ENCODE assay signal across 8 cellular contexts in genomic region chr1:95233737-95234493, GRCh38. TPM values are rescaled to one million over a fixed set of nuclear protein-coding genes. Genes with fewer than 3 reads are reported as not detected.
DNase-seq lines count a peak whose midpoint lies in the region; ATAC-seq and TF ChIP-seq lines count a peak whose summit lies in the region.

RWDD3 (plus strand) TSS chr1:95234210; CDS start chr1:95234231, 21 bp downstream.

- H3K27ac Mint-ChIP-seq in chondrocyte (ENCODE audit: unreplicated experiment) = peak within 1 kb of the TSS; percentile 84

- ATAC-seq in GM19035 (IDR thresholded peaks at IDR 0.05; ENCODE audit: unreplicated experiment) (peak; percentile 96), HG03342 (IDR thresholded peaks at IDR 0.05; ENCODE audit: unreplicated experiment) (peak; percentile 98)

- no peaks in the 10 kb centered on the region for H3K36me3 Mint-ChIP-seq in chondrocyte (ENCODE audit: low read depth)

- no peaks in the 10 kb centered on the region for H3K9me3 ChIP-seq in BE2C

- H3K27me3 ChIP-seq in BE2C = no peaks in the 10 kb centered on the region

- H3K9me3 Mint-ChIP-seq in chondrocyte (ENCODE audit: low read depth) = no peaks in the 10 kb centered on the region

- TF ChIP-seq CTCF in BE2C (IDR thresholded peaks at IDR 0.05; ENCODE audit: low read depth, low read length) (peak; percentile 35), chondrocyte (IDR thresholded peaks at IDR 0.05) (peak; percentile 96)

- peak within 1 kb of the TSS; percentile 88 for H3K4me3 Mint-ChIP-seq in chondrocyte (ENCODE audit: unreplicated experiment)

- H3K36me3 ChIP-seq in BE2C = no peaks in the 10 kb centered on the region

- H3K27me3 Mint-ChIP-seq in chondrocyte (ENCODE audit: low read depth) = peaks cover 4% of the 10 kb centered on the region

- DNase-seq in BE2C = peak; percentile 85
- DNase-seq in NCI-H460 (ENCODE audit: extremely low read depth, low read depth) = peak; percentile 80
- DNase-seq in activated CD4-positive, alpha-beta T cell treated with anti-CD3 and anti-CD28 coated beads for 24 hours (ENCODE audit: low read depth in 2 of 2) = peak; percentile 84 to 89
- peak; percentile 94 for DNase-seq in chondrocyte (ENCODE audit: low spot score)
- peak; percentile 94 for DNase-seq in kidney tubule cell (ENCODE audit: low spot score)
- DNase-seq in stimulated activated CD4-positive, alpha-beta T cell treated with anti-CD3 and anti-CD28 coated beads, Interleukin-1b, Interleukin-23, amount 100 ng/mL, for 24 hours (ENCODE audit: low read depth in 4 of 4, low spot score in 1 of 4) = peak; percentile 84 to 90 (median 87)

- H3K4me1 Mint-ChIP-seq in chondrocyte (ENCODE audit: low read depth) = peaks cover 45% of the 10 kb centered on the region

- H3K4me3 ChIP-seq in BE2C (ENCODE audit: low read depth, low read length) = peak within 1 kb of the TSS; percentile 69

- no peaks in the 10 kb centered on the region; the same call in 1 of the 2 replicates for H3K4me1 ChIP-seq in BE2C

RNA-seq across cellular contexts. Expression of gene RWDD3, which starts in this region (rescaled TPM):
- 6.3 TPM for polyA plus RNA-seq in BE2C (2012; ENCODE audit: insufficient read depth, insufficient read length, low read depth)
- total RNA-seq in NCI-H460 (2014; rRNA removed; shearing (Covaris generic)) = 7.9 and 13.2 TPM in 2 replicates
- 13.9 and 25.3 TPM in 2 replicates for polyA plus RNA-seq in NCI-H460 (2014; cell fraction: nucleus; rRNA removed)
- 17.1 to 17.8 TPM (median 17.6 TPM) in 3 replicates for total RNA-seq in chondrocyte

Comparison
In these comparisons a context has a peak if more than half of its experiments do, and no peak if none do; other contexts are left out.
1. Peak in every context shown above with its lines: DNase-seq, ATAC-seq and H3K4me3 ChIP-seq.